In genomic region chr5:134466241-134467069, GRCh38 we compare ENCODE assay signal across 8 cellular contexts. TPM values are rescaled to one million over a fixed set of nuclear protein-coding genes. Genes with fewer than 3 reads are reported as not detected.
DNase-seq lines count a peak whose midpoint lies in the region; ATAC-seq lines count a peak whose summit lies in the region.

No MANE protein-coding gene starts in this region.

- peak; percentile 35 for ATAC-seq in HG03064 (IDR thresholded peaks at IDR 0.05; ENCODE audit: low read depth, unreplicated experiment)

- DNase-seq in NCI-H2081 (lab: John Stamatoyannopoulos, UW) = peak; percentile 64 to 79
- DNase-seq in NCI-H2081 treated with DMSO at 0.1 percent for 48 hours (lab: John Stamatoyannopoulos, UW) = no peak
- peak; percentile 38 to 84 for DNase-seq in NCI-H446 (lab: John Stamatoyannopoulos, UW)
- peak; percentile 15 for DNase-seq in activated CD4-positive, alpha-beta T cell treated with anti-CD3 and anti-CD28 coated beads, Interleukin-2, amount 50 U/mL, for 1 hour
- peak; percentile 79 for DNase-seq in dermis blood vessel endothelial cell
- DNase-seq in left kidney (ENCODE audit: low read depth, low spot score) = peak; percentile 70
- peak; percentile 17 to 31 for DNase-seq in stimulated activated CD4-positive, alpha-beta T cell treated with anti-CD3 and anti-CD28 coated beads, Interleukin-2, amount 100 ng/mL, for 48 hours

RNA-seq across cellular contexts. Expression of gene CDKN2AIPNL, which starts 54.8 kb away (rescaled TPM):
- 27.1 and 28.8 TPM in 2 replicates for total RNA-seq in dermis blood vessel endothelial cell

RNA-seq across cellular contexts. Expression of gene JADE2, which starts 59.0 kb away (rescaled TPM):
- 23.3 and 31.7 TPM in 2 replicates for total RNA-seq in dermis blood vessel endothelial cell
